In genomic region chr2:70891572-70892356, GRCh38 we compare ENCODE assay signal across 1 cellular context.
TF ChIP-seq lines count a peak whose summit lies in the region.

No MANE protein-coding gene starts in this region.

TF ChIP-seq in WTC11, 78 proteins besides CTCF, POLR2A, EP300 and RAD21 (continued from another document):
- TF ChIP-seq PRDM15 (CRISPR knock-in tag; IDR thresholded peaks at IDR 0.05) (no peak), TEAD1 (CRISPR knock-in tag; IDR thresholded peaks at IDR 0.05) (no peak), ARID4B (CRISPR knock-in tag; IDR thresholded peaks at IDR 0.05; ENCODE audit: borderline replicate concordance) (no peak), ZNF416 (CRISPR knock-in tag; IDR thresholded peaks at IDR 0.05) (no peak), ATF6 (CRISPR knock-in tag; IDR thresholded peaks at IDR 0.05) (no peak), ZNF423 (CRISPR knock-in tag; IDR thresholded peaks at IDR 0.05) (no peak), HMGA2 (CRISPR knock-in tag; IDR thresholded peaks at IDR 0.05) (no peak)
